In the genomic region with DNA sequence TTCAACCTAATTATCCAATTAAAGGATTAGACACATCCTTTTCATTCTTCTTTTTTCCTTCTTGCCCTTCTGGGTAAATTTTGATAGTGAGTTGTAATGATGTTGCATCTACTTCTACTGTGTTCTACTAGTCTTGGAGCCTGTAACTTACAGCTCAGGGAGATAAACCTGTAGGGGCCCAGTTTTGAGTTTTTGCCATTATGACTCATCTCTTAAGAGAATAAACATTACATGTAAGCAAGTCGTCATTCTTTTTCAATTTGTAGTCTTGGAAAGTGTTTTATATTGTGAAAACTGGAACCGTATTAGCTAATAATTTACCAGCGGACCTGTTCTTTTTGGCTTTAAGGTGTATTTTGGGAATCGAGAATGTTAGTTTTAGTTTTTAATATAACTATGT, we compare ENCODE assay signal across 17 cellular contexts.
DNase-seq lines count a peak whose midpoint lies in the region; FAIRE-seq and TF ChIP-seq lines count a peak whose summit lies in the region.
"Had no signal": no experiment of that assay in that cellular context is flagged by ENCODE, and none has a peak within 500 bp of the region (broad histone marks: within the 10 kb centered on the region; RNA-seq: fewer than 3 reads in every experiment).

No MANE protein-coding gene starts in this region.

- H2BK15ac ChIP-seq in mesenchymal stem cell (ENCODE audit: low read depth, poor library complexity, severe bottlenecking) (no peak overlapping the region), mesendoderm (replicated peaks; ENCODE audit: low read depth) (no peak overlapping the region)

- H3K4ac ChIP-seq in mesenchymal stem cell (ENCODE audit: low read depth in 1 of 2, low read length in 2 of 2) (no peak overlapping the region), mesendoderm (ENCODE audit: low read depth, low read length) (no peak overlapping the region)

- H3K79me2 ChIP-seq in mesendoderm (ENCODE audit: control insufficient read depth, insufficient read depth, low read length): no peaks in the 10 kb centered on the region

- H3K4me2 ChIP-seq in mesenchymal stem cell (ENCODE audit: low read length, poor library complexity, severe bottlenecking): no peak overlapping the region
- no peak overlapping the region for H3K4me2 ChIP-seq in mesendoderm (ENCODE audit: low read length)

- intact Hi-C loops in kidney (cut with DNase I): no loop called here

- H4K91ac ChIP-seq in mesenchymal stem cell (ENCODE audit: low read length): no peak overlapping the region

- H4K8ac ChIP-seq in mesenchymal stem cell (ENCODE audit: low read length) (no peak overlapping the region), mesendoderm (ENCODE audit: low read depth, low read length) (no peak overlapping the region)

- H3K23ac ChIP-seq in mesenchymal stem cell (ENCODE audit: low read length in 2 of 2) (no peak overlapping the region), mesendoderm (ENCODE audit: low read length) (no peak overlapping the region)

- no peak overlapping the region for H3K9ac ChIP-seq in mesenchymal stem cell (ENCODE audit: low read length)
- H3K9ac ChIP-seq in mesendoderm (ENCODE audit: low read length): no peak overlapping the region
- H3K9ac ChIP-seq in kidney (ENCODE audit: low read length in 2 of 2): no peak overlapping the region

- H3K14ac ChIP-seq in mesenchymal stem cell (ENCODE audit: low read length in 2 of 2): no peak overlapping the region

- H3K4me1 ChIP-seq in mesenchymal stem cell (ENCODE audit: control insufficient read depth, insufficient read depth, low read depth, low read length): no peaks in the 10 kb centered on the region
- H3K4me1 ChIP-seq in mesendoderm (ENCODE audit: control insufficient read depth, low read depth, low read length): no peaks in the 10 kb centered on the region
- no peaks in the 10 kb centered on the region for H3K4me1 ChIP-seq in kidney (ENCODE audit: control insufficient read depth in 1 of 2, insufficient read depth in 1 of 2, low read depth in 1 of 2, low read length in 2 of 2)
- H3K4me1 ChIP-seq: ascending aorta had no signal

- 32% methylated on average over 4 of the region's 4 CpGs for WGBS in mesenchymal stem cell
- WGBS in mesendoderm (ENCODE audit: extremely low coverage, insufficient coverage, low lambda C conversion rate): 100% methylated on average over 1 of the region's 4 CpGs

- no peak for TF ChIP-seq CTCF in bronchial epithelial cell (IDR thresholded peaks at IDR 0.05; ENCODE audit: insufficient read depth, low read length, severe bottlenecking)
- no peak for TF ChIP-seq CTCF in kidney (IDR thresholded peaks at IDR 0.05; ENCODE audit: borderline replicate concordance, extremely low read depth, insufficient read depth)

- H3K27ac ChIP-seq in mesenchymal stem cell (ENCODE audit: low read length, poor library complexity, severe bottlenecking) (no peak overlapping the region), mesendoderm (ENCODE audit: low read depth, low read length) (no peak overlapping the region), kidney (ENCODE audit: low read depth in 2 of 2, low read length in 2 of 2) (no peak overlapping the region)
- H3K27ac ChIP-seq: ascending aorta, spleen, thoracic aorta had no signal

- no peak overlapping the region for H2BK12ac ChIP-seq in mesenchymal stem cell (ENCODE audit: low read length in 2 of 2)

- no peaks in the 10 kb centered on the region for H3K79me1 ChIP-seq in mesenchymal stem cell (replicated peaks; ENCODE audit: low read length, poor library complexity, severe bottlenecking)
- H3K79me1 ChIP-seq in mesendoderm (ENCODE audit: low read length): no peaks in the 10 kb centered on the region

- H2BK5ac ChIP-seq in mesenchymal stem cell (ENCODE audit: low read depth, low read length, poor library complexity, severe bottlenecking): peak overlapping the region; percentile 79
- H2BK5ac ChIP-seq in mesendoderm (ENCODE audit: low read length): no peak overlapping the region

- H2BK120ac ChIP-seq in mesenchymal stem cell (ENCODE audit: low read depth, low read length) (no peak overlapping the region), mesendoderm (ENCODE audit: low read depth, low read length) (no peak overlapping the region)

- H3K56ac ChIP-seq in mesendoderm (ENCODE audit: low read length): no peak overlapping the region

- no peak overlapping the region for H2AFZ ChIP-seq in mesenchymal stem cell (ENCODE audit: low read depth, low read length)

- H2AK5ac ChIP-seq in mesenchymal stem cell (ENCODE audit: low read length, severe bottlenecking): no peak overlapping the region
- no peak overlapping the region for H2AK5ac ChIP-seq in mesendoderm (ENCODE audit: low read length)

- no peak overlapping the region for H4K5ac ChIP-seq in mesendoderm (ENCODE audit: low read length)

- H3K27me3 ChIP-seq in bronchial epithelial cell (ENCODE audit: control insufficient read depth, insufficient read depth, low read length): no peaks in the 10 kb centered on the region
- no peaks in the 10 kb centered on the region for H3K27me3 ChIP-seq in mesenchymal stem cell (ENCODE audit: control insufficient read depth in 1 of 2, insufficient read depth in 1 of 2, low read length in 2 of 2)
- H3K27me3 ChIP-seq in mesendoderm (ENCODE audit: insufficient read depth, low read length, poor library complexity): no peaks in the 10 kb centered on the region
- H3K27me3 ChIP-seq: ascending aorta, spleen had no signal

- peak; percentile 73 for FAIRE-seq in GM19239 (lab: Jason Lieb, UNC)
- no peak for FAIRE-seq in bronchial epithelial cell (lab: Jason Lieb, UNC)
- FAIRE-seq in kidney (lab: Jason Lieb, UNC): no peak

- H3K9me3 ChIP-seq in mesenchymal stem cell (ENCODE audit: control insufficient read depth, low read length) (no peaks in the 10 kb centered on the region), kidney (ENCODE audit: control insufficient read depth in 1 of 2, low read length in 2 of 2) (no peaks in the 10 kb centered on the region)
- H3K9me3 ChIP-seq: ascending aorta, spleen, thoracic aorta had no signal

- H3K36me3 ChIP-seq in bronchial epithelial cell (ENCODE audit: control insufficient read depth, insufficient read depth, low read length) (no peaks in the 10 kb centered on the region), mesenchymal stem cell (ENCODE audit: control insufficient read depth in 1 of 2, insufficient read depth in 2 of 2, low read depth in 1 of 2, low read length in 2 of 2) (no peaks in the 10 kb centered on the region), mesendoderm (ENCODE audit: control insufficient read depth, insufficient read depth, low read length) (no peaks in the 10 kb centered on the region), kidney (ENCODE audit: control insufficient read depth in 1 of 2, insufficient read depth in 2 of 2, low read length in 2 of 2) (no peaks in the 10 kb centered on the region)
- H3K36me3 ChIP-seq: ascending aorta, spleen, thoracic aorta had no signal

- DNase-seq in GM19239 (ENCODE audit: insufficient read length, low spot score) (no peak), NCI-H82 (lab: John Stamatoyannopoulos, UW) (peak; percentile 39), bronchial epithelial cell (ENCODE audit: low read depth) (peak; percentile 81), mesenchymal stem cell (peak; percentile 81), NCI-H2029 (lab: John Stamatoyannopoulos, UW) (no peak), mesendoderm (no peak), kidney (no peak), NK-92 (lab: John Stamatoyannopoulos, UW; ENCODE audit: unreplicated experiment) (no peak)
- DNase-seq: activated CD4-positive, alpha-beta T cell treated with anti-CD3 and anti-CD28 coated beads, Interleukin-2, amount 10 ng/mL, durations not matched to agents 7 days and 5 days; activated T-cell treated with anti-CD3 and anti-CD28 coated beads, Interleukin-2, amount 50 U/mL, for 72 hours; endodermal cell; NCI-H187; nucleus accumbens; spleen; T-helper 17 cell had no signal

- no peak overlapping the region for H3K18ac ChIP-seq in mesenchymal stem cell (ENCODE audit: low read depth in 1 of 2, low read length in 2 of 2)
- H3K18ac ChIP-seq in mesendoderm (ENCODE audit: low read length): no peak overlapping the region

- H3K4me3 ChIP-seq in bronchial epithelial cell (ENCODE audit: low read depth, low read length) (no peak overlapping the region), mesenchymal stem cell (ENCODE audit: insufficient read depth in 1 of 2, low read depth in 1 of 2, low read length in 2 of 2) (no peak overlapping the region), mesendoderm (ENCODE audit: low read length) (no peak overlapping the region), kidney (ENCODE audit: low read length in 2 of 2) (no peak overlapping the region)
- H3K4me3 ChIP-seq: ascending aorta, spleen, thoracic aorta had no signal

Comparison
In these comparisons a context has a peak if more than half of its experiments do, and no peak if none do; other contexts are left out.
1. DNase-seq: peak in NCI-H82 (single experiment), bronchial epithelial cell (single experiment) and mesenchymal stem cell (single experiment); none in GM19239 (single experiment), NCI-H2029 (single experiment), mesendoderm (single experiment), kidney (single experiment) and NK-92 (single experiment).